Comparison of ENCODE assay signal across 22 cellular contexts in genomic region chr13:26323764-26324163, GRCh38.
DNase-seq lines count a peak whose midpoint lies in the region; ATAC-seq, FAIRE-seq and TF ChIP-seq lines count a peak whose summit lies in the region.
"Had no signal": no experiment of that assay in that cellular context is flagged by ENCODE, and none has a peak within 500 bp of the region (broad histone marks: within the 10 kb centered on the region; RNA-seq: fewer than 3 reads in every experiment).

No MANE protein-coding gene starts in this region.

- DNase-seq in Right ventricle myocardium inferior (ENCODE audit: missing footprints): no peak
- no peak for DNase-seq in right cardiac atrium
- no peak for DNase-seq in sigmoid colon
- no peak for DNase-seq in activated T-cell treated with anti-CD3 and anti-CD28 coated beads, Interleukin-2, amount 50 U/mL, for 4 hours
- no peak for DNase-seq in NK-92 (lab: John Stamatoyannopoulos, UW; ENCODE audit: unreplicated experiment)
- DNase-seq: AML-193; CD8-positive, alpha-beta memory T cell; GDM1; GM23248; H9; KG1; NCI-H1092 treated with DMSO at 0.1 percent for 48 hours; NCI-H146; NCI-H2029 treated with DMSO at 0.1 percent for 48 hours; NCI-H2171 treated with DMSO at 0.1 percent for 48 hours; NCI-H446; NCI-H526; SHP77 had no signal

- H3K36me3 Mint-ChIP-seq in activated T-cell treated with anti-CD3 and anti-CD28 coated beads, Interleukin-2, amount 50 U/mL, for 4 hours (ENCODE audit: insufficient read depth): no peaks in the 10 kb centered on the region

- no peak for TF ChIP-seq EP300 in sigmoid colon (IDR thresholded peaks at IDR 0.05)

- no peak overlapping the region for H3K4me3 ChIP-seq in right cardiac atrium (ENCODE audit: low read length)
- no peak overlapping the region for H3K4me3 ChIP-seq in sigmoid colon
- H3K4me3 ChIP-seq: GM23248 had no signal

- no peaks in the 10 kb centered on the region for H3K27me3 Mint-ChIP-seq in activated T-cell treated with anti-CD3 and anti-CD28 coated beads, Interleukin-2, amount 50 U/mL, for 4 hours (ENCODE audit: low read depth)
- H3K27me3 Mint-ChIP-seq: CD8-positive, alpha-beta memory T cell had no signal

- peaks cover 3% of the 10 kb centered on the region for H3K9me3 Mint-ChIP-seq in activated T-cell treated with anti-CD3 and anti-CD28 coated beads, Interleukin-2, amount 50 U/mL, for 4 hours
- H3K9me3 Mint-ChIP-seq: H9 had no signal

- H3K4me1 ChIP-seq in right cardiac atrium (ENCODE audit: control insufficient read depth, insufficient read depth, low read length) (no peaks in the 10 kb centered on the region), sigmoid colon (peaks cover 0 to 74% (median 44%) of the 10 kb centered on the region in 4 donors)

- intact Hi-C loops in Right ventricle myocardium inferior (cut with DNase I): loop anchor here (10.0 kb wide), 1 partner anchor 69 kb away; the partner anchor contains the start of gene CDK8
- intact Hi-C loops in right cardiac atrium (cut with DNase I): no loop called here
- intact Hi-C loops in sigmoid colon (cut with DNase I): no loop called here

- H3K9me3 ChIP-seq in right cardiac atrium (ENCODE audit: control insufficient read depth, low read length): no peaks in the 10 kb centered on the region
- H3K9me3 ChIP-seq in sigmoid colon: no peaks in the 10 kb centered on the region

- H3K4me1 Mint-ChIP-seq in activated T-cell treated with anti-CD3 and anti-CD28 coated beads, Interleukin-2, amount 50 U/mL, for 4 hours (ENCODE audit: low read depth): peaks cover 53% of the 10 kb centered on the region

- no peaks in the 10 kb centered on the region for H3K36me3 ChIP-seq in sigmoid colon

- H3K27me3 ChIP-seq in right cardiac atrium (ENCODE audit: control insufficient read depth, insufficient read depth): no peaks in the 10 kb centered on the region
- H3K27me3 ChIP-seq in sigmoid colon: no peaks in the 10 kb centered on the region

- TF ChIP-seq CTCF in sigmoid colon (IDR thresholded peaks at IDR 0.05): no peak

- H3K4me3 Mint-ChIP-seq in activated T-cell treated with anti-CD3 and anti-CD28 coated beads, Interleukin-2, amount 50 U/mL, for 4 hours: no peak overlapping the region
- H3K4me3 Mint-ChIP-seq: H9 had no signal

- WGBS in right cardiac atrium: 98% methylated on average over 1 of the region's 1 CpG
- 47 to 93% methylated on average over 1 of the region's 1 CpG for whole genome bisulfite sequencing in sigmoid colon, 2 donors

- no peak overlapping the region for H3K27ac ChIP-seq in right cardiac atrium (ENCODE audit: low read length)
- H3K27ac ChIP-seq in sigmoid colon: peak overlapping the region in 3 of 4 donors; percentile 7 to 76 (median 69)
- H3K27ac ChIP-seq: C4-2B, GM23248 had no signal

- TF ChIP-seq POLR2A in sigmoid colon (IDR thresholded peaks at IDR 0.05): no peak

- ATAC-seq in Right ventricle myocardium inferior (peak; percentile 50), right cardiac atrium (no peak), HG02981 (IDR thresholded peaks at IDR 0.05; ENCODE audit: unreplicated experiment) (peak; percentile 33), HG02798 (IDR thresholded peaks at IDR 0.05; ENCODE audit: poor library complexity, unreplicated experiment) (no peak)
- ATAC-seq in activated T-cell treated with anti-CD3 and anti-CD28 coated beads, Interleukin-2, amount 50 U/mL, for 4 hours: no peak

- peak; percentile 10 for FAIRE-seq in colon (lab: Jason Lieb, UNC)

Comparison
In these comparisons a context has a peak if more than half of its experiments do, and no peak if none do; other contexts are left out.
1. ATAC-seq: peak in Right ventricle myocardium inferior (single experiment) and HG02981 (single experiment); none in right cardiac atrium (0 of 2), HG02798 (single experiment) and activated T-cell treated with anti-CD3 and anti-CD28 coated beads, Interleukin-2, amount 50 U/mL, for 4 hours (0 of 2).